Comparison of ENCODE assay signal across 7 cellular contexts in the genomic region with DNA sequence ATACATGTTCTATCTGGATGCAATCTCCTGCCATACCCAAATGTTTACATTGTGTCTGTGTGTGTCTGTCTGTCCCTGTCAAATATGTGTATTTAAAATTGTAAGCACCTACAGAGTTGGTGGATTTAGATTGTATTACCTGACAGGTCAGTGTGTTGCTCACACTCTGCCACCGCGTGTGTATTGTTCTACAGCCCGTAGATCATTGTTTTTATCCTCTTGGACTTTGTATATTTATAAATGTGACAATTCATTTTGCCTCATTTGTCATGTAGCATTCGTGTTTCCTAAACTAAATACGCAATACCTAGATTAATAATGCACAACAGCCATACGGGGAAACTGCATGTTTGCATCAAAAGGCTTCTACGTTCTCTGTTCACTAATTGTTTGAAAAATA. TPM values are rescaled to one million over a fixed set of nuclear protein-coding genes. Genes with fewer than 3 reads are reported as not detected.
A peak's percentile ranks its signal among the peaks of the same experiment; 100 is the strongest.
DNase-seq lines count a peak whose midpoint lies in the region; ATAC-seq and TF ChIP-seq lines count a peak whose summit lies in the region.

No MANE protein-coding gene starts in this region.

- no peak for ATAC-seq in activated CD8-positive, alpha-beta T cell treated with anti-CD3 and anti-CD28 coated beads for 36 hours
- no peak for ATAC-seq in sciatic nerve

- H3K27me3 Mint-ChIP-seq in activated CD8-positive, alpha-beta T cell treated with anti-CD3 and anti-CD28 coated beads for 36 hours, result no peaks in the 10 kb centered on the region

- no peaks in the 10 kb centered on the region for H3K9me3 Mint-ChIP-seq in activated CD8-positive, alpha-beta T cell treated with anti-CD3 and anti-CD28 coated beads for 36 hours

- TF ChIP-seq CTCF in HFF-Myc (IDR thresholded peaks at IDR 0.05; ENCODE audit: low read depth, low read length, missing control alignments), result no peak
- no peak for TF ChIP-seq CTCF in activated CD8-positive, alpha-beta T cell treated with anti-CD3 and anti-CD28 coated beads for 36 hours (IDR thresholded peaks at IDR 0.05)

- H3K36me3 ChIP-seq in iPS-20b (ENCODE audit: insufficient read depth, low read depth, low read length) (no peaks in the 10 kb centered on the region), subcutaneous abdominal adipose tissue (ENCODE audit: control insufficient read depth in 5 of 5, insufficient read depth in 5 of 5, low read length in 5 of 5) (no peaks in the 10 kb centered on the region)

- H3K9me3 ChIP-seq in iPS-20b (ENCODE audit: insufficient read depth, low read depth, low read length) (no peaks in the 10 kb centered on the region), subcutaneous abdominal adipose tissue (ENCODE audit: control insufficient read depth in 5 of 5, low read length in 5 of 5) (no peaks in the 10 kb centered on the region)

- H3K9ac ChIP-seq in iPS-20b (ENCODE audit: low read depth, low read length), result peak overlapping the region; percentile 89; the same call in 1 of the 2 replicates
- peak overlapping the region; percentile 85 to 90 (median 86) for H3K9ac ChIP-seq in subcutaneous abdominal adipose tissue (ENCODE audit: low read length in 5 of 5)

- H3K27me3 ChIP-seq in iPS-20b (ENCODE audit: insufficient read depth, low read length) (peaks cover 9% of the 10 kb centered on the region; the same call in 1 of the 2 replicates), subcutaneous abdominal adipose tissue (ENCODE audit: control insufficient read depth in 5 of 5, insufficient read depth in 4 of 5, low read length in 5 of 5) (no peaks in the 10 kb centered on the region)

- peaks cover 8% of the 10 kb centered on the region for H3K4me1 Mint-ChIP-seq in activated CD8-positive, alpha-beta T cell treated with anti-CD3 and anti-CD28 coated beads for 36 hours (ENCODE audit: low read depth)

- H3K4me3 ChIP-seq in HFF-Myc (replicated peaks; ENCODE audit: low read depth, low read length), result peak overlapping the region; percentile 70
- peak overlapping the region; percentile 100 for H3K4me3 ChIP-seq in iPS-20b (ENCODE audit: low read length)
- H3K4me3 ChIP-seq in subcutaneous abdominal adipose tissue (ENCODE audit: low read depth in 1 of 5, low read length in 5 of 5), result peak overlapping the region; percentile 81 to 99 (median 96)

- POLR2A ChIA-PET in activated CD8-positive, alpha-beta T cell treated with anti-CD3 and anti-CD28 coated beads for 36 hours (lab: Charles Lee), result interaction anchor here (1.5 kb wide), 1 partner anchor 162 kb away, joined by 4 read pairs; a partner anchor contains a TSS

- intact Hi-C loops in activated CD8-positive, alpha-beta T cell treated with anti-CD3 and anti-CD28 coated beads for 36 hours (cut with micrococcal nuclease), result loop anchor here (5.0 kb wide), 1 partner anchor 160 kb away; a partner anchor contains a TSS
- intact Hi-C loops in sciatic nerve (cut with DNase I), result no loop called here

- H3K4me3 Mint-ChIP-seq in activated CD8-positive, alpha-beta T cell treated with anti-CD3 and anti-CD28 coated beads for 36 hours, result peak overlapping the region; percentile 93

- no peak overlapping the region for H3K27ac ChIP-seq in iPS-20b (ENCODE audit: low read length)
- H3K27ac ChIP-seq in subcutaneous abdominal adipose tissue (ENCODE audit: low read depth, low read length), result peak overlapping the region; percentile 92

- H3K27ac Mint-ChIP-seq in activated CD8-positive, alpha-beta T cell treated with anti-CD3 and anti-CD28 coated beads for 36 hours, result peak overlapping the region; percentile 99

- CTCF ChIA-PET in activated CD8-positive, alpha-beta T cell treated with anti-CD3 and anti-CD28 coated beads for 36 hours (lab: Charles Lee), result interaction anchor here (1.5 to 6.0 kb wide), 3 partner anchors 12 to 217 kb away, joined by 7 to 47 read pairs (median 20); a partner anchor contains a TSS

- H3K36me3 Mint-ChIP-seq in activated CD8-positive, alpha-beta T cell treated with anti-CD3 and anti-CD28 coated beads for 36 hours (ENCODE audit: low read depth), result peaks cover 2% of the 10 kb centered on the region

- DNase-seq in HFF-Myc (ENCODE audit: extremely low read depth, low read depth) (no peak), sciatic nerve (ENCODE audit: low spot score) (no peak), HuH-7 (ENCODE audit: low spot score) (no peak)
- DNase-seq in activated CD8-positive, alpha-beta T cell treated with anti-CD3 and anti-CD28 coated beads for 36 hours, result no peak
- no peak for DNase-seq in central memory CD4-positive, alpha-beta T cell

- H3K4me1 ChIP-seq in iPS-20b (ENCODE audit: insufficient read depth, low read length) (peaks cover 5% of the 10 kb centered on the region; the same call in 1 of the 2 replicates), subcutaneous abdominal adipose tissue (ENCODE audit: control insufficient read depth in 5 of 5, insufficient read depth in 5 of 5, low read length in 5 of 5) (peaks cover 0 to 28% (median 20%) of the 10 kb centered on the region in 5 donors)

RNA-seq across cellular contexts. Expression of a gene that starts 0.6 kb away (rescaled TPM):
- total RNA-seq in activated CD8-positive, alpha-beta T cell treated with anti-CD3 and anti-CD28 coated beads for 36 hours, result 1 to 10 TPM; 2.5 to 2.9 TPM
- 5.6 TPM for total RNA-seq in sciatic nerve

RNA-seq across cellular contexts. Expression of a gene that starts 45.0 kb away (rescaled TPM):
- total RNA-seq in activated CD8-positive, alpha-beta T cell treated with anti-CD3 and anti-CD28 coated beads for 36 hours, result under 1 TPM; 0.32 to 0.38 TPM
- 27.9 TPM for total RNA-seq in sciatic nerve

Comparison
In these comparisons a context has a peak if more than half of its experiments do, and no peak if none do; other contexts are left out.
1. RNA of a gene that starts 45.0 kb away (total RNA-seq): 27.9 TPM in sciatic nerve (single experiment); 0.32 to 0.38 TPM in activated CD8-positive, alpha-beta T cell treated with anti-CD3 and anti-CD28 coated beads for 36 hours; every median in the first group is over 10 times any median in the second.
2. Peak in every context shown above with its lines, with median percentiles within 50 percentile points of each other: H3K4me3 ChIP-seq.